In the genomic region with DNA sequence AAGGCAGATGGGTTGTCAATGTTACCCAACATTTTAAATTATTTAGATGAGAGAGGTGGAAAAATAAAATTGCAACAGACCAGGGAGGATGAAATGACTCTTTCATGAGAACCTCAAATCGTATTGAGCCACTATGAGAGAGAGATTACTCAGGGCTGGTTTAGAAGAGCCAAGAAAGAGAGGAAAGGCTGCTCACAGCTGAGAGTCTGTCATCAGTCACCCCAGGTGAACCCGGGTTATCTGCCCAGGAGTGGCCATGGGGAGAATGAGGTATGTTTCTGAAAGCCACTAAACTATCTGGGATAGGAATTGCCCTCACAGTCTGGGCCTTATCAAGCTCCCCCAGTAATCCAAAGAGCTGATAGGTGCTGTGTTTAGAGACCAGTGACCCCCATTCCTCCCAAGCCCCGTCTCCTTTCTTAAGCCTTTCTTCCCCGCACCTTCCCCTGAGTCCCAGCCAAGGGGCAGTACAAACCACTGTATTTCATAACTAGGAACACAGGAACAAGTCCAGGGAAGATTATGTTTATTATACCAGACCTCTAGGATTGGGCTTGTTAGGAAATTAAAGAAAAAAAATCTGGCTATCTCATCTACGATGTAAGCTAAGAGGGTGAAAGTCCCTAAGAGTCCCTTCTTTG, we compare ENCODE assay signal across 13 cellular contexts.
DNase-seq lines count a peak whose midpoint lies in the region; ATAC-seq, FAIRE-seq and TF ChIP-seq lines count a peak whose summit lies in the region.
"Had no signal": no experiment of that assay in that cellular context is flagged by ENCODE, and none has a peak within 500 bp of the region (broad histone marks: within the 10 kb centered on the region; RNA-seq: fewer than 3 reads in every experiment).

No MANE protein-coding gene starts in this region.

- no peak overlapping the region for H3K4me2 ChIP-seq in mesenchymal stem cell (ENCODE audit: low read length, poor library complexity, severe bottlenecking)

- no peak overlapping the region for H3K27ac ChIP-seq in CD8-positive, alpha-beta memory T cell (ENCODE audit: low read depth, low read length)
- H3K27ac ChIP-seq in coronary artery (no peak overlapping the region), mesenchymal stem cell (ENCODE audit: low read length, poor library complexity, severe bottlenecking) (no peak overlapping the region)
- H3K27ac ChIP-seq: thoracic aorta had no signal

- no peaks in the 10 kb centered on the region for H3K9me3 ChIP-seq in CD8-positive, alpha-beta memory T cell (ENCODE audit: low read length)
- H3K9me3 ChIP-seq in mesenchymal stem cell (ENCODE audit: control insufficient read depth, low read length), result no peaks in the 10 kb centered on the region
- H3K9me3 ChIP-seq: thoracic aorta had no signal

- no peak overlapping the region for H2BK5ac ChIP-seq in mesenchymal stem cell (ENCODE audit: low read depth, low read length, poor library complexity, severe bottlenecking)

- no peak overlapping the region for H2AK5ac ChIP-seq in mesenchymal stem cell (ENCODE audit: low read length, severe bottlenecking)

- H2BK12ac ChIP-seq in mesenchymal stem cell (ENCODE audit: low read length in 2 of 2), result no peak overlapping the region

- peaks cover 0 to 4% (median 0%) of the 10 kb centered on the region in 5 donors for H3K9me3 Mint-ChIP-seq in CD8-positive, alpha-beta memory T cell

- H3K18ac ChIP-seq in mesenchymal stem cell (ENCODE audit: low read depth in 1 of 2, low read length in 2 of 2), result no peak overlapping the region

- H3K4me1 Mint-ChIP-seq in CD8-positive, alpha-beta memory T cell, result peaks cover 19 to 36% (median 32%) of the 10 kb centered on the region in 3 donors

- no peak overlapping the region for H2AFZ ChIP-seq in mesenchymal stem cell (ENCODE audit: low read depth, low read length)

- CTCF ChIA-PET in CD8-positive, alpha-beta memory T cell (lab: Charles Lee), result no interaction called here

- H4K91ac ChIP-seq in mesenchymal stem cell (ENCODE audit: low read length), result no peak overlapping the region

- no peak for FAIRE-seq in GM12891 (lab: Jason Lieb, UNC)

- H3K27me3 Mint-ChIP-seq in CD8-positive, alpha-beta memory T cell, result no peaks in the 10 kb centered on the region
- H3K27me3 Mint-ChIP-seq: CD4-positive, CD25-positive, alpha-beta regulatory T cell had no signal

- H3K14ac ChIP-seq in mesenchymal stem cell (ENCODE audit: low read length in 2 of 2), result no peak overlapping the region

- H4K8ac ChIP-seq in mesenchymal stem cell (ENCODE audit: low read length), result no peak overlapping the region

- peaks cover 12% of the 10 kb centered on the region for H3K36me3 ChIP-seq in CD8-positive, alpha-beta memory T cell (ENCODE audit: insufficient read depth, low read length)
- peaks cover 3 to 7% of the 10 kb centered on the region in 2 experiments for H3K36me3 ChIP-seq in mesenchymal stem cell (ENCODE audit: control insufficient read depth in 1 of 2, insufficient read depth in 2 of 2, low read depth in 1 of 2, low read length in 2 of 2)
- H3K36me3 ChIP-seq: thoracic aorta had no signal

- peak overlapping the region in 7 of 8 donors; percentile 36 to 79 (median 47) for H3K27ac Mint-ChIP-seq in CD8-positive, alpha-beta memory T cell

- H3K4me1 ChIP-seq in CD8-positive, alpha-beta memory T cell (ENCODE audit: insufficient read depth, low read length), result no peaks in the 10 kb centered on the region
- no peaks in the 10 kb centered on the region for H3K4me1 ChIP-seq in mesenchymal stem cell (ENCODE audit: control insufficient read depth, insufficient read depth, low read depth, low read length)

- no peak overlapping the region for H3K4me3 ChIP-seq in CD8-positive, alpha-beta memory T cell (ENCODE audit: low read length)
- H3K4me3 ChIP-seq in coronary artery (no peak overlapping the region), mesenchymal stem cell (ENCODE audit: insufficient read depth in 1 of 2, low read depth in 1 of 2, low read length in 2 of 2) (no peak overlapping the region)
- H3K4me3 ChIP-seq: thoracic aorta had no signal

- H3K4ac ChIP-seq in mesenchymal stem cell (ENCODE audit: low read depth in 1 of 2, low read length in 2 of 2), result no peak overlapping the region

- H3K4me3 Mint-ChIP-seq in CD8-positive, alpha-beta memory T cell, result no peak overlapping the region

- ATAC-seq in HG03457 (IDR thresholded peaks at IDR 0.05; ENCODE audit: unreplicated experiment) (no peak), HG03196 (IDR thresholded peaks at IDR 0.05; ENCODE audit: unreplicated experiment) (no peak)

- WGBS in mesenchymal stem cell, result 97% methylated on average over 4 of the region's 5 CpGs

- TF ChIP-seq CTCF in coronary artery (IDR thresholded peaks at IDR 0.05), result no peak

- no peaks in the 10 kb centered on the region for H3K79me1 ChIP-seq in mesenchymal stem cell (replicated peaks; ENCODE audit: low read length, poor library complexity, severe bottlenecking)

- peak overlapping the region; percentile 34 for H3K9ac ChIP-seq in mesenchymal stem cell (ENCODE audit: low read length)

- H2BK15ac ChIP-seq in mesenchymal stem cell (ENCODE audit: low read depth, poor library complexity, severe bottlenecking), result no peak overlapping the region

- no peak for DNase-seq in CD8-positive, alpha-beta memory T cell
- peak; percentile 20 for DNase-seq in LHCN-M2 (ENCODE audit: low read depth)
- peak; percentile 17 for DNase-seq in coronary artery (ENCODE audit: low spot score)
- peak; percentile 36 for DNase-seq in mesenchymal stem cell
- no peak for DNase-seq in GM12891 (ENCODE audit: insufficient read length, low spot score)
- DNase-seq in NCI-H510A treated with DMSO at 0.1 percent for 48 hours (lab: John Stamatoyannopoulos, UW), result no peak
- DNase-seq: CD4-positive, CD25-positive, alpha-beta regulatory T cell; glutamatergic neuron; NCI-H1105; NCI-H526 treated with DMSO at 0.1 percent for 48 hours had no signal

- H2BK120ac ChIP-seq in mesenchymal stem cell (ENCODE audit: low read depth, low read length), result no peak overlapping the region

- H3K36me3 Mint-ChIP-seq in CD8-positive, alpha-beta memory T cell, result peaks cover 16 to 70% (median 30%) of the 10 kb centered on the region in 3 donors

- no peak overlapping the region for H3K23ac ChIP-seq in mesenchymal stem cell (ENCODE audit: low read length in 2 of 2)

- H3K27me3 ChIP-seq in CD8-positive, alpha-beta memory T cell (ENCODE audit: insufficient read depth, low read length, poor library complexity, severe bottlenecking), result no peaks in the 10 kb centered on the region
- no peaks in the 10 kb centered on the region for H3K27me3 ChIP-seq in mesenchymal stem cell (ENCODE audit: control insufficient read depth in 1 of 2, insufficient read depth in 1 of 2, low read length in 2 of 2)

- POLR2A ChIA-PET in CD8-positive, alpha-beta memory T cell (lab: Charles Lee), result no interaction called here

- TF ChIP-seq POLR2A in GM12891 (IDR thresholded peaks at IDR 0.05; ENCODE audit: low read depth, low read length), result no peak

TF ChIP-seq in GM12891, 5 proteins besides CTCF, POLR2A, EP300 and RAD21:
- no peak for TF ChIP-seq SPI1 (IDR thresholded peaks at IDR 0.05; ENCODE audit: low read depth, low read length)
- no peak for TF ChIP-seq POU2F2 (IDR thresholded peaks at IDR 0.05; ENCODE audit: low read depth, low read length)
- no peak for TF ChIP-seq PAX5 (IDR thresholded peaks at IDR 0.05; ENCODE audit: insufficient read depth, low read length, severe bottlenecking)
- no peak for TF ChIP-seq POLR2AphosphoS5 (IDR thresholded peaks at IDR 0.05; ENCODE audit: low read depth, low read length)
- no peak for TF ChIP-seq TAF1 (IDR thresholded peaks at IDR 0.05; ENCODE audit: low read depth, low read length)

Comparison
In these comparisons a context has a peak if more than half of its experiments do, and no peak if none do; other contexts are left out.
1. DNase-seq: peak in LHCN-M2 (single experiment), coronary artery (single experiment) and mesenchymal stem cell (single experiment); none in CD8-positive, alpha-beta memory T cell (0 of 5), GM12891 (single experiment) and NCI-H510A treated with DMSO at 0.1 percent for 48 hours (single experiment).